In the genomic region with DNA sequence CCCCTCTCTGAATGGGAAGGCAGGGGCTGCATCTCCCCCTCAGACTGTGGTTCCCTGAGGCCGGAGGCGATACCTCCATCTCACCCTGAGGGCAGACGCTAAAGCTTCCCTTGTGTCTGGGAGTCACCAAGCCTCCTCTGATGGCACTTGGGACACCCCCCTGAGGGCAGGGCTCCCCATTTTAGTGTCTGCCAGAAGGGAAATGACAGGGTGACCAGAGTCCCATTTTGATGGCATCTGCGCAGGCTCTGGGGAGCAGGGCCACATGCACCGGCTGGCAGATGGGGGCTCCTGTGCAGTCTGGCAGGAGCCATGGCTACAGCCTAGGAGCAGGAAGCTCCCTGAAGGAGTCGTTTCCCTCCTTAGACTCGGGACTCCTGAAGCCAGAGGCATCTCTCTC, we compare ENCODE assay signal across 17 cellular contexts. TPM values are rescaled to one million over a fixed set of nuclear protein-coding genes. Genes with fewer than 3 reads are reported as not detected.
DNase-seq lines count a peak whose midpoint lies in the region; TF ChIP-seq lines count a peak whose summit lies in the region.
"Had no signal": no experiment of that assay in that cellular context is flagged by ENCODE, and none has a peak within 500 bp of the region (broad histone marks: within the 10 kb centered on the region; RNA-seq: fewer than 3 reads in every experiment).

No MANE protein-coding gene starts in this region.

- WGBS in mammary epithelial cell (ENCODE audit: low coverage, missing lambda C conversion rate): 14% methylated on average over 6 of the region's 7 CpGs
- WGBS in mesendoderm (ENCODE audit: extremely low coverage, insufficient coverage, low lambda C conversion rate): no CpG with 5 or more reads among the region's 7 CpGs

- H3K4me3 ChIP-seq in mammary epithelial cell (replicated peaks in 1 of 3; ENCODE audit: insufficient read depth in 1 of 3, low read depth in 2 of 3, low read length in 3 of 3) (peak overlapping the region; percentile 77 to 98 (median 89)), mesendoderm (ENCODE audit: low read length) (no peak overlapping the region), tibial artery (no peak overlapping the region), foreskin fibroblast (ENCODE audit: low read depth in 1 of 2, low read length in 2 of 2) (no peak overlapping the region)
- H3K4me3 ChIP-seq: GM12878, SJSA1, stomach had no signal

- no peak overlapping the region for H3K27ac Mint-ChIP-seq in activated T-helper 2 cell treated with anti-CD3 and anti-CD28 coated beads, Interferon-gamma antibody, Interleukin-2, Interleukin-4, amounts not matched to agents 10 μg/mL and 5 μg/mL and 100 μg/mL, durations not matched to agents 14 hours and 24 hours and 36 hours

- DNase-seq in NCI-H69 (lab: John Stamatoyannopoulos, UW) (peak; percentile 33), mammary epithelial cell (no peak), mesendoderm (no peak), tibial artery (no peak), anterior cingulate cortex (lab: John Stamatoyannopoulos, UW) (no peak), foreskin fibroblast (no peak)
- DNase-seq in activated T-helper 2 cell treated with anti-CD3 and anti-CD28 coated beads, Interferon-gamma antibody, Interleukin-2, Interleukin-4, amounts not matched to agents 10 μg/mL and 5 μg/mL and 100 μg/mL, durations not matched to agents 14 hours and 24 hours and 36 hours (ENCODE audit: low spot score): no peak
- DNase-seq: activated gamma-delta T cell, amniotic stem cell, erythroblast, islet precursor cell, NCI-H187 treated with DMSO at 0.1 percent for 48 hours, NCI-H510A, stomach had no signal

- no peak overlapping the region for H2BK15ac ChIP-seq in mesendoderm (replicated peaks; ENCODE audit: low read depth)

- no peaks in the 10 kb centered on the region for H3K36me3 Mint-ChIP-seq in activated T-helper 2 cell treated with anti-CD3 and anti-CD28 coated beads, Interferon-gamma antibody, Interleukin-2, Interleukin-4, amounts not matched to agents 10 μg/mL and 5 μg/mL and 100 μg/mL, durations not matched to agents 14 hours and 24 hours and 36 hours (ENCODE audit: low read depth)
- H3K36me3 Mint-ChIP-seq: natural killer cell treated with Interleukin-12 subunit alpha and Interleukin-12 subunit beta and Interleukin-15 and Interleukin-18, amount 100 ng/mL, for 72 hours had no signal

- peak overlapping the region; percentile 99 for H3K9ac ChIP-seq in mammary epithelial cell (ENCODE audit: insufficient read depth, low read length)
- no peak overlapping the region for H3K9ac ChIP-seq in mesendoderm (ENCODE audit: low read length)

- H2BK5ac ChIP-seq in mesendoderm (ENCODE audit: low read length): no peak overlapping the region

- intact Hi-C loops in mammary epithelial cell (cut with micrococcal nuclease) (no loop called here), tibial artery (cut with DNase I; ENCODE audit: low total_unique reads) (no loop called here)
- intact Hi-C loops in activated T-helper 2 cell treated with anti-CD3 and anti-CD28 coated beads, Interferon-gamma antibody, Interleukin-2, Interleukin-4, amounts not matched to agents 10 μg/mL and 5 μg/mL and 100 μg/mL, durations not matched to agents 14 hours and 24 hours and 36 hours (cut with micrococcal nuclease): no loop called here

- in situ Hi-C loops in mammary epithelial cell (cut with MboI; ENCODE audit: low sequenced_read_pairs in 2 of 2): no loop called here

- H4K8ac ChIP-seq in mesendoderm (ENCODE audit: low read depth, low read length): no peak overlapping the region

- no peak overlapping the region for H3K4ac ChIP-seq in mesendoderm (ENCODE audit: low read depth, low read length)

- H3K56ac ChIP-seq in mesendoderm (ENCODE audit: low read length): peak overlapping the region; percentile 34

- TF ChIP-seq CTCF in mammary epithelial cell (conservative IDR thresholded peaks at IDR 0.05 in 1 of 2, IDR thresholded peaks at IDR 0.05 in 1 of 2; ENCODE audit: extremely low read depth in 1 of 2, insufficient read depth in 1 of 2, low read depth in 1 of 2, low read length in 2 of 2): no peak
- no peak for TF ChIP-seq CTCF in tibial artery (IDR thresholded peaks at IDR 0.05)
- no peak for TF ChIP-seq CTCF in foreskin fibroblast (IDR thresholded peaks at IDR 0.05; ENCODE audit: low read depth, low read length)

- H3K27me3 Mint-ChIP-seq in activated T-helper 2 cell treated with anti-CD3 and anti-CD28 coated beads, Interferon-gamma antibody, Interleukin-2, Interleukin-4, amounts not matched to agents 10 μg/mL and 5 μg/mL and 100 μg/mL, durations not matched to agents 14 hours and 24 hours and 36 hours (ENCODE audit: low read depth): no peaks in the 10 kb centered on the region
- H3K27me3 Mint-ChIP-seq: natural killer cell treated with Interleukin-12 subunit alpha and Interleukin-12 subunit beta and Interleukin-15 and Interleukin-18, amount 100 ng/mL, for 72 hours had no signal

- H3K79me1 ChIP-seq in mesendoderm (ENCODE audit: low read length): no peaks in the 10 kb centered on the region

- no peaks in the 10 kb centered on the region for H3K9me3 Mint-ChIP-seq in activated T-helper 2 cell treated with anti-CD3 and anti-CD28 coated beads, Interferon-gamma antibody, Interleukin-2, Interleukin-4, amounts not matched to agents 10 μg/mL and 5 μg/mL and 100 μg/mL, durations not matched to agents 14 hours and 24 hours and 36 hours
- H3K9me3 Mint-ChIP-seq: natural killer cell treated with Interleukin-12 subunit alpha and Interleukin-12 subunit beta and Interleukin-15 and Interleukin-18, amount 100 ng/mL, for 72 hours had no signal

- H3K18ac ChIP-seq in mesendoderm (ENCODE audit: low read length): no peak overlapping the region

- H4K5ac ChIP-seq in mesendoderm (ENCODE audit: low read length): no peak overlapping the region

- H3K4me2 ChIP-seq in mammary epithelial cell (ENCODE audit: insufficient read depth, low read depth, low read length) (peak overlapping the region; percentile 92), mesendoderm (ENCODE audit: low read length) (no peak overlapping the region)

- H2BK120ac ChIP-seq in mesendoderm (ENCODE audit: low read depth, low read length): no peak overlapping the region

- H3K36me3 ChIP-seq in mammary epithelial cell (ENCODE audit: insufficient read depth, low read length) (peaks cover 27% of the 10 kb centered on the region), mesendoderm (ENCODE audit: control insufficient read depth, insufficient read depth, low read length) (no peaks in the 10 kb centered on the region), tibial artery (no peaks in the 10 kb centered on the region)
- H3K36me3 ChIP-seq: stomach had no signal

- no peak overlapping the region for H2AFZ ChIP-seq in mammary epithelial cell (ENCODE audit: low read depth, low read length)

- H3K4me3 Mint-ChIP-seq in activated T-helper 2 cell treated with anti-CD3 and anti-CD28 coated beads, Interferon-gamma antibody, Interleukin-2, Interleukin-4, amounts not matched to agents 10 μg/mL and 5 μg/mL and 100 μg/mL, durations not matched to agents 14 hours and 24 hours and 36 hours (ENCODE audit: low read depth): no peak overlapping the region
- H3K4me3 Mint-ChIP-seq: natural killer cell treated with Interleukin-12 subunit alpha and Interleukin-12 subunit beta and Interleukin-15 and Interleukin-18, amount 100 ng/mL, for 72 hours had no signal

- peaks cover 29% of the 10 kb centered on the region for H3K4me1 Mint-ChIP-seq in activated T-helper 2 cell treated with anti-CD3 and anti-CD28 coated beads, Interferon-gamma antibody, Interleukin-2, Interleukin-4, amounts not matched to agents 10 μg/mL and 5 μg/mL and 100 μg/mL, durations not matched to agents 14 hours and 24 hours and 36 hours (ENCODE audit: low read depth)

- CTCF ChIA-PET in mammary epithelial cell (lab: Charles Lee; ENCODE audit: low non-redundant PET): no interaction called here

- H3K27me3 ChIP-seq in mammary epithelial cell (ENCODE audit: insufficient read depth, low read length) (no peaks in the 10 kb centered on the region), mesendoderm (ENCODE audit: insufficient read depth, low read length, poor library complexity) (no peaks in the 10 kb centered on the region), tibial artery (no peaks in the 10 kb centered on the region)
- H3K27me3 ChIP-seq: SJSA1, stomach had no signal

- peak overlapping the region; percentile 100 for H3K27ac ChIP-seq in mammary epithelial cell (ENCODE audit: insufficient read depth, low read depth, low read length)
- H3K27ac ChIP-seq in mesendoderm (ENCODE audit: low read depth, low read length): no peak overlapping the region
- H3K27ac ChIP-seq in tibial artery: peak overlapping the region; percentile 33 to 94
- H3K27ac ChIP-seq: SJSA1 had no signal

- H4K20me1 ChIP-seq in mammary epithelial cell (ENCODE audit: insufficient read depth, low read length): peaks cover 2% of the 10 kb centered on the region

- BruUV-seq in mammary epithelial cell (replicated peaks; lab: Mats Ljungman, UMichigan): no TSS peak

- H3K4me1 ChIP-seq in mammary epithelial cell (ENCODE audit: insufficient read depth, low read length) (peaks cover 30% of the 10 kb centered on the region), mesendoderm (ENCODE audit: control insufficient read depth, low read depth, low read length) (peaks cover 10% of the 10 kb centered on the region), tibial artery (peaks cover 15 to 42% (median 38%) of the 10 kb centered on the region in 4 donors)

- dilution Hi-C loops in mammary epithelial cell (cut with HindIII; ENCODE audit: low sequenced_read_pairs): loop anchor here (5.0 kb wide), 4 partner anchors 62 to 212 kb away; a partner anchor contains a TSS

- H3K23ac ChIP-seq in mesendoderm (ENCODE audit: low read length): no peak overlapping the region

- no peak overlapping the region for H2AK5ac ChIP-seq in mesendoderm (ENCODE audit: low read length)

- peaks cover 41% of the 10 kb centered on the region for H3K79me2 ChIP-seq in mammary epithelial cell (ENCODE audit: insufficient read depth, low read length)
- H3K79me2 ChIP-seq in mesendoderm (ENCODE audit: control insufficient read depth, insufficient read depth, low read length): no peaks in the 10 kb centered on the region

- H3K9me3 ChIP-seq in mammary epithelial cell (replicated peaks; ENCODE audit: insufficient read depth, low read length) (no peaks in the 10 kb centered on the region), tibial artery (no peaks in the 10 kb centered on the region)
- H3K9me3 ChIP-seq: SJSA1, stomach had no signal

RNA-seq across cellular contexts. Expression of a gene that starts 1.7 kb away (rescaled TPM):
- over 10,000 TPM in 1 of 2 donors, 1,000 to 10,000 TPM in 1; 2,255 to 12,622 TPM for total RNA-seq in mammary epithelial cell
- polyA plus RNA-seq in mammary epithelial cell: 15,689 TPM
- 4,465 TPM for polyA minus RNA-seq in mammary epithelial cell
- 1.9 TPM for polyA plus RNA-seq in mesendoderm (2013, experiment 1 of 2)
- polyA plus RNA-seq in mesendoderm (2013, experiment 2 of 2): 2.1 TPM
- total RNA-seq in activated T-helper 2 cell treated with anti-CD3 and anti-CD28 coated beads, Interferon-gamma antibody, Interleukin-2, Interleukin-4, amounts not matched to agents 10 μg/mL and 5 μg/mL and 100 μg/mL, durations not matched to agents 14 hours and 24 hours and 36 hours: 0.44 and 0.75 TPM in 2 replicates

RNA-seq across cellular contexts. Expression of a gene that starts 14.9 kb away (rescaled TPM):
- 10 to 100 TPM in 1 of 2 donors, 1 to 10 TPM in 1; 3.5 to 58.6 TPM for total RNA-seq in mammary epithelial cell
- 46.1 TPM for polyA plus RNA-seq in mammary epithelial cell
- 17.4 TPM for polyA minus RNA-seq in mammary epithelial cell
- 0.48 TPM for polyA plus RNA-seq in mesendoderm (2013, experiment 1 of 2)
- polyA plus RNA-seq in mesendoderm (2013, experiment 2 of 2): 0.55 TPM
- not detected in 2 replicates for total RNA-seq in activated T-helper 2 cell treated with anti-CD3 and anti-CD28 coated beads, Interferon-gamma antibody, Interleukin-2, Interleukin-4, amounts not matched to agents 10 μg/mL and 5 μg/mL and 100 μg/mL, durations not matched to agents 14 hours and 24 hours and 36 hours
- total RNA-seq: GM12878; natural killer cell treated with Interleukin-12 subunit alpha and Interleukin-12 subunit beta and Interleukin-15 and Interleukin-18, amount 100 ng/mL, for 72 hours; stomach had no signal

RNA-seq across cellular contexts. Expression of a gene that starts 18.4 kb away (rescaled TPM):
- 1 to 10 TPM; 4.3 to 9.9 TPM for total RNA-seq in mammary epithelial cell
- 24.2 TPM for polyA plus RNA-seq in mammary epithelial cell
- not detected for polyA minus RNA-seq in mammary epithelial cell
- 19.8 TPM for polyA plus RNA-seq in mesendoderm (2013, experiment 1 of 2)
- polyA plus RNA-seq in mesendoderm (2013, experiment 2 of 2): 20.5 TPM
- total RNA-seq in activated T-helper 2 cell treated with anti-CD3 and anti-CD28 coated beads, Interferon-gamma antibody, Interleukin-2, Interleukin-4, amounts not matched to agents 10 μg/mL and 5 μg/mL and 100 μg/mL, durations not matched to agents 14 hours and 24 hours and 36 hours: 175 and 181 TPM in 2 replicates

RNA-seq across cellular contexts. Expression of a gene that starts 23.3 kb away (rescaled TPM):
- not detected for total RNA-seq in mammary epithelial cell
- 0.34 TPM for polyA plus RNA-seq in mammary epithelial cell
- polyA minus RNA-seq in mammary epithelial cell: not detected
- polyA plus RNA-seq in mesendoderm (2013, experiment 1 of 2): not detected
- not detected for polyA plus RNA-seq in mesendoderm (2013, experiment 2 of 2)
- total RNA-seq in activated T-helper 2 cell treated with anti-CD3 and anti-CD28 coated beads, Interferon-gamma antibody, Interleukin-2, Interleukin-4, amounts not matched to agents 10 μg/mL and 5 μg/mL and 100 μg/mL, durations not matched to agents 14 hours and 24 hours and 36 hours: 1.8 and 2.4 TPM in 2 replicates
- total RNA-seq: natural killer cell treated with Interleukin-12 subunit alpha and Interleukin-12 subunit beta and Interleukin-15 and Interleukin-18, amount 100 ng/mL, for 72 hours; SJSA1; stomach had no signal
- polyA plus RNA-seq: stomach had no signal

RNA-seq across cellular contexts. Expression of a gene that starts 28.2 kb away (rescaled TPM):
- total RNA-seq in mammary epithelial cell: 1,000 to 10,000 TPM; 1,155 to 2,455 TPM
- 2,730 TPM for polyA plus RNA-seq in mammary epithelial cell
- 719 TPM for polyA minus RNA-seq in mammary epithelial cell
- polyA plus RNA-seq in mesendoderm (2013, experiment 1 of 2): 11.6 TPM
- 10.1 TPM for polyA plus RNA-seq in mesendoderm (2013, experiment 2 of 2)
- 209 and 229 TPM in 2 replicates for total RNA-seq in activated T-helper 2 cell treated with anti-CD3 and anti-CD28 coated beads, Interferon-gamma antibody, Interleukin-2, Interleukin-4, amounts not matched to agents 10 μg/mL and 5 μg/mL and 100 μg/mL, durations not matched to agents 14 hours and 24 hours and 36 hours

Comparison
In these comparisons a context has a peak if more than half of its experiments do, and no peak if none do; other contexts are left out.
1. H3K4me3 ChIP-seq: peak in mammary epithelial cell (3 of 3); none in mesendoderm (single experiment), tibial artery (0 of 2) and foreskin fibroblast (0 of 2).
2. RNA of a gene that starts 1.7 kb away (total RNA-seq): 2,255 to 12,622 TPM in mammary epithelial cell; 0.44 to 0.75 TPM in activated T-helper 2 cell treated with anti-CD3 and anti-CD28 coated beads, Interferon-gamma antibody, Interleukin-2, Interleukin-4, amounts not matched to agents 10 μg/mL and 5 μg/mL and 100 μg/mL, durations not matched to agents 14 hours and 24 hours and 36 hours; every median in the first group is over 1,000 times any median in the second.
3. RNA of a gene that starts 18.4 kb away (total RNA-seq): 175 to 181 TPM in activated T-helper 2 cell treated with anti-CD3 and anti-CD28 coated beads, Interferon-gamma antibody, Interleukin-2, Interleukin-4, amounts not matched to agents 10 μg/mL and 5 μg/mL and 100 μg/mL, durations not matched to agents 14 hours and 24 hours and 36 hours; 4.3 to 9.9 TPM in mammary epithelial cell; every median in the first group is over 10 times any median in the second.